Comparison of ENCODE assay signal across 8 cellular contexts in the genomic region with DNA sequence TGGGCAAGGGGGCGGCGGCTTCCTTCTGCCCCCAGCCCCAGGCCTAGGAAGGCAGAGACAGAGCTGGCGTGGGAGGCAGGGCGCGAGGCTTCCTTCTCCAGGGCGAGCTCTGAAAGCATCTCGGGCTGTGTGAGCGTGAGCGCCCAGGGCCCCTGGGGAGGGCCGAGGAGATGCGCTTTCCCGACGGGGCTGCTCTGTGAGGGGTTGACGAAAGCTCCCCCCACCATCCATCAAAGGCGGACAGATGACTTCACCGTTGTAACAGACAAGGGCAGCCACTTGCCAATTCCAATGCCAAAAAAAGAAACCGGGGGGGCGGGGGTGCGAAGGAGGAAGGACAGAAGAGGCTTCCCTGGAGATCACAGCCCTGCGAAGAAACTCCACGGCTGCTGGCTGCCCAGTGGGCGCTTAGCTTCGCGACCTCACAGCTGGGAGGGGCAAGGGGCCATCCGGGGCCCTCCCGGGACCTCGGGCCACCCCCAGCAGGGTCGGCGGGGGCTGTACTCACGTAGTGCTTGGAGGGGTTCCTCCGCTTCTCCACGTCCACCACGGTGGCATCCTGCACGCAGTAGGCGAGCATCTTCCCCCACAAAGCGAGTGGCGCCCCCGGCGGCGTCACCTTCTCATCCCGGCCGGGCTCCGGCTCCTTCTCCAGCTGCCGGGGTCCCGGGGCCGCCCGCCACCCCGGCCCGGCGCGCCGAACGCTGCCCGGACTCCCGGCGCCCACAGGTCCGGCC. TPM values are rescaled to one million over a fixed set of nuclear protein-coding genes. Genes with fewer than 3 reads are reported as not detected.
A peak's percentile ranks its signal among the peaks of the same experiment; 100 is the strongest.
DNase-seq lines count a peak whose midpoint lies in the region; ATAC-seq and TF ChIP-seq lines count a peak whose summit lies in the region.

No MANE protein-coding gene starts in this region.

- peaks cover 27% of the 10 kb centered on the region for H3K27me3 Mint-ChIP-seq in activated CD4-positive, alpha-beta memory T cell treated with anti-CD3 and anti-CD28 coated beads for 36 hours
- H3K27me3 Mint-ChIP-seq in nephron progenitor cell (ENCODE audit: low read depth, poor library complexity): peaks cover 21% of the 10 kb centered on the region

- no peak overlapping the region for H3K27ac Mint-ChIP-seq in activated CD4-positive, alpha-beta memory T cell treated with anti-CD3 and anti-CD28 coated beads for 36 hours
- peak overlapping the region; percentile 53 for H3K27ac Mint-ChIP-seq in nephron progenitor cell

- H3K4me1 Mint-ChIP-seq in activated CD4-positive, alpha-beta memory T cell treated with anti-CD3 and anti-CD28 coated beads for 36 hours (ENCODE audit: low read depth): peaks cover 14% of the 10 kb centered on the region
- H3K4me1 Mint-ChIP-seq in nephron progenitor cell: peaks cover 82% of the 10 kb centered on the region

- H3K9me3 Mint-ChIP-seq in activated CD4-positive, alpha-beta memory T cell treated with anti-CD3 and anti-CD28 coated beads for 36 hours: no peaks in the 10 kb centered on the region
- no peaks in the 10 kb centered on the region for H3K9me3 Mint-ChIP-seq in nephron progenitor cell

- peak overlapping the region; percentile 79 for H3K4me3 Mint-ChIP-seq in activated CD4-positive, alpha-beta memory T cell treated with anti-CD3 and anti-CD28 coated beads for 36 hours
- peak overlapping the region; percentile 89 for H3K4me3 Mint-ChIP-seq in nephron progenitor cell

- in situ Hi-C loops in KBM-7 (cut with MboI; ENCODE audit: low pct_unique_long_range_greater_than_20kb, low sequenced_read_pairs): no loop called here

- POLR2A ChIA-PET in activated CD4-positive, alpha-beta memory T cell treated with anti-CD3 and anti-CD28 coated beads for 36 hours (lab: Charles Lee): no interaction called here

- DNase-seq in NCI-H748 (lab: John Stamatoyannopoulos, UW; ENCODE audit: unreplicated experiment) (peak; percentile 25), NCI-H748 treated with DMSO at 0.1 percent for 48 hours (lab: John Stamatoyannopoulos, UW) (no peak), fibroblast of mammary gland (ENCODE audit: low read depth) (peak; percentile 86), nephron progenitor cell (peak; percentile 64), NCI-H1436 treated with DMSO at 0.1 percent for 48 hours (lab: John Stamatoyannopoulos, UW) (no peak), KBM-7 (no peak)
- peak; percentile 39 for DNase-seq in activated CD4-positive, alpha-beta memory T cell treated with anti-CD3 and anti-CD28 coated beads for 36 hours

- CTCF ChIA-PET in activated CD4-positive, alpha-beta memory T cell treated with anti-CD3 and anti-CD28 coated beads for 36 hours (lab: Charles Lee): interaction anchor here (0.7 to 9.8 kb wide), 16 partner anchors 9 to 249 kb away, joined by 3 to 161 read pairs (median 3); no protein-coding TSS in a partner anchor

- ATAC-seq in GM21576 (IDR thresholded peaks at IDR 0.05; ENCODE audit: unreplicated experiment): no peak

- intact Hi-C loops in activated CD4-positive, alpha-beta memory T cell treated with anti-CD3 and anti-CD28 coated beads for 36 hours (cut with micrococcal nuclease): loop anchor here (5.0 kb wide), 1 partner anchor 53 kb away; no protein-coding TSS in a partner anchor

- peak; percentile 9 for TF ChIP-seq CTCF in fibroblast of mammary gland (conservative IDR thresholded peaks at IDR 0.05; ENCODE audit: control insufficient read depth, insufficient read depth, low read depth, low read length)
- TF ChIP-seq CTCF in nephron progenitor cell (IDR thresholded peaks at IDR 0.05): no peak

- H3K4me3 ChIP-seq in fibroblast of mammary gland (ENCODE audit: control insufficient read depth, low read depth, low read length): peak overlapping the region; percentile 70

- no peaks in the 10 kb centered on the region for H3K36me3 Mint-ChIP-seq in activated CD4-positive, alpha-beta memory T cell treated with anti-CD3 and anti-CD28 coated beads for 36 hours
- no peaks in the 10 kb centered on the region for H3K36me3 Mint-ChIP-seq in nephron progenitor cell (ENCODE audit: low read depth)

RNA-seq across cellular contexts. Expression of a gene that starts 0.5 kb away (rescaled TPM):
- 10 to 100 TPM in 1 of 2 experiments, 1 to 10 TPM in 1; 10.0 to 10.3 TPM for total RNA-seq in activated CD4-positive, alpha-beta memory T cell treated with anti-CD3 and anti-CD28 coated beads for 36 hours

Comparison
In these comparisons a context has a peak if more than half of its experiments do, and no peak if none do; other contexts are left out.
1. DNase-seq: peak in NCI-H748 (single experiment), activated CD4-positive, alpha-beta memory T cell treated with anti-CD3 and anti-CD28 coated beads for 36 hours (single experiment), fibroblast of mammary gland (single experiment) and nephron progenitor cell (single experiment); none in NCI-H748 treated with DMSO at 0.1 percent for 48 hours (single experiment), NCI-H1436 treated with DMSO at 0.1 percent for 48 hours (single experiment) and KBM-7 (single experiment).